8 cellular contexts compared by ENCODE assay signal in genomic region chr1:25799346-25799720, GRCh38. TPM values are rescaled to one million over a fixed set of nuclear protein-coding genes. Genes with fewer than 3 reads are reported as not detected.
DNase-seq lines count a peak whose midpoint lies in the region; ATAC-seq and TF ChIP-seq lines count a peak whose summit lies in the region.

No MANE protein-coding gene starts in this region.

- peak overlapping the region; percentile 9 to 95 (median 88) for H3K27ac ChIP-seq in dorsolateral prefrontal cortex

- DNase-seq in BJ (ENCODE audit: low read depth) (no peak), NCI-H1105 (lab: John Stamatoyannopoulos, UW) (peak; percentile 48), dorsolateral prefrontal cortex (no peak), nephron progenitor cell (no peak), NCI-H2227 treated with DMSO at 0.1 percent for 48 hours (lab: John Stamatoyannopoulos, UW) (no peak), NCI-H2081 treated with DMSO at 0.1 percent for 48 hours (lab: John Stamatoyannopoulos, UW) (no peak)

- POLR2A ChIA-PET in BJ (lab: Charles Lee) = no interaction called here

- H3K27ac Mint-ChIP-seq in nephron progenitor cell = no peak overlapping the region

- ATAC-seq in GM19463 (IDR thresholded peaks at IDR 0.05; ENCODE audit: unreplicated experiment) = no peak
- no peak for ATAC-seq in GM21717 (IDR thresholded peaks at IDR 0.05; ENCODE audit: unreplicated experiment)

- H3K4me3 ChIP-seq in BJ (ENCODE audit: low read depth, low read length) = peak overlapping the region; percentile 50
- H3K4me3 ChIP-seq in dorsolateral prefrontal cortex = peak overlapping the region; percentile 42 to 78 (median 63)

- TF ChIP-seq CTCF in BJ (IDR thresholded peaks at IDR 0.05; ENCODE audit: insufficient read depth, low read depth, low read length) (no peak), dorsolateral prefrontal cortex (IDR thresholded peaks at IDR 0.05 in 54 of 56, conservative IDR thresholded peaks at IDR 0.05 in 2 of 56; ENCODE audit: low read depth in 1 of 56, partially characterized antibody in 56 of 56) (no peak), nephron progenitor cell (IDR thresholded peaks at IDR 0.05) (no peak)

- peak overlapping the region; percentile 76 for H3K4me3 Mint-ChIP-seq in nephron progenitor cell

- H3K27me3 Mint-ChIP-seq in nephron progenitor cell (ENCODE audit: low read depth, poor library complexity) = peaks cover 35% of the 10 kb centered on the region

- no peaks in the 10 kb centered on the region for H3K36me3 Mint-ChIP-seq in nephron progenitor cell (ENCODE audit: low read depth)

- peaks cover 61% of the 10 kb centered on the region for H3K4me1 Mint-ChIP-seq in nephron progenitor cell

- H3K9me3 Mint-ChIP-seq in nephron progenitor cell = no peaks in the 10 kb centered on the region

- intact Hi-C loops in dorsolateral prefrontal cortex (cut with DNase I) = loop anchor here in 1 of 2 donors (5.0 kb wide), 2 partner anchors 182 to 242 kb away; partner anchors contain the start of gene MAN1C1

- H3K27me3 ChIP-seq in BJ (ENCODE audit: control insufficient read depth, insufficient read depth, low read length) (no peaks in the 10 kb centered on the region; the same call in 1 of the 2 replicates), dorsolateral prefrontal cortex (no peaks in the 10 kb centered on the region)

- CTCF ChIA-PET in BJ (lab: Yijun Ruan, JAX) = interaction anchor here (0.6 to 8.6 kb wide), 7 partner anchors 10 to 227 kb away, joined by 3 to 125 read pairs (median 3); partner anchors contain the start of gene PAFAH2

- no peaks in the 10 kb centered on the region for H3K36me3 ChIP-seq in BJ (ENCODE audit: control insufficient read depth, insufficient read depth, low read length)

RNA-seq across cellular contexts. Expression of gene SELENON, which starts 0.7 kb away (rescaled TPM):
- polyA plus RNA-seq in BJ (2011; rRNA removed) = 29.4 and 39.9 TPM in 2 replicates
- polyA minus RNA-seq in BJ (2011; rRNA and poly(A)+ RNA removed) = 33.4 and 69.0 TPM in 2 replicates
- total RNA-seq in dorsolateral prefrontal cortex = 100 to 1,000 TPM in 1 of 120 experiments, 10 to 100 TPM in 119; 34.0 to 117 (median 46.6) TPM

RNA-seq across cellular contexts. Expression of gene MTFR1L, which starts 20.4 kb away (rescaled TPM):
- polyA plus RNA-seq in BJ (2011; rRNA removed) = 57.8 and 93.7 TPM in 2 replicates
- polyA minus RNA-seq in BJ (2011; rRNA and poly(A)+ RNA removed) = 34.7 and 46.6 TPM in 2 replicates
- 100 to 1,000 TPM in 32 of 120 experiments, 10 to 100 TPM in 88; 66.5 to 116 (median 93.9) TPM for total RNA-seq in dorsolateral prefrontal cortex

RNA-seq across cellular contexts. Expression of gene AUNIP, which starts 59.9 kb away (rescaled TPM):
- 1.4 and 2.8 TPM in 2 replicates for polyA plus RNA-seq in BJ (2011; rRNA removed)
- 1.0 and 2.2 TPM in 2 replicates for polyA minus RNA-seq in BJ (2011; rRNA and poly(A)+ RNA removed)
- total RNA-seq in dorsolateral prefrontal cortex = 1 to 10 TPM in 112 of 120 experiments, under 1 TPM in 8; 0.35 to 4.7 (median 2.0) TPM
